In genomic region chr6:135419162-135419561, GRCh38 we compare ENCODE assay signal across 24 cellular contexts.
DNase-seq lines count a peak whose midpoint lies in the region; ATAC-seq, FAIRE-seq and TF ChIP-seq lines count a peak whose summit lies in the region.
"Had no signal": no experiment of that assay in that cellular context is flagged by ENCODE, and none has a peak within 500 bp of the region (broad histone marks: within the 10 kb centered on the region; RNA-seq: fewer than 3 reads in every experiment).

No MANE protein-coding gene starts in this region.

- TF ChIP-seq CTCF in bronchial epithelial cell (IDR thresholded peaks at IDR 0.05; ENCODE audit: insufficient read depth, low read length, severe bottlenecking), result no peak
- no peak for TF ChIP-seq CTCF in chondrocyte (IDR thresholded peaks at IDR 0.05)
- no peak for TF ChIP-seq CTCF in activated CD8-positive, alpha-beta T cell treated with anti-CD3 and anti-CD28 coated beads for 36 hours (IDR thresholded peaks at IDR 0.05)

- H3K27me3 Mint-ChIP-seq in chondrocyte (ENCODE audit: low read depth), result no peaks in the 10 kb centered on the region
- H3K27me3 Mint-ChIP-seq in activated CD8-positive, alpha-beta T cell treated with anti-CD3 and anti-CD28 coated beads for 36 hours, result no peaks in the 10 kb centered on the region

- no peak overlapping the region for H3K27ac Mint-ChIP-seq in chondrocyte (ENCODE audit: unreplicated experiment)
- H3K27ac Mint-ChIP-seq in activated CD8-positive, alpha-beta T cell treated with anti-CD3 and anti-CD28 coated beads for 36 hours, result no peak overlapping the region

- H3K9me3 Mint-ChIP-seq in chondrocyte (ENCODE audit: low read depth), result no peaks in the 10 kb centered on the region
- H3K9me3 Mint-ChIP-seq in activated CD8-positive, alpha-beta T cell treated with anti-CD3 and anti-CD28 coated beads for 36 hours, result no peaks in the 10 kb centered on the region

- CTCF ChIA-PET in activated CD8-positive, alpha-beta T cell treated with anti-CD3 and anti-CD28 coated beads for 36 hours (lab: Charles Lee), result interaction anchor here (1.1 to 1.3 kb wide), 2 partner anchors 15 to 20 kb away, joined by 3 read pairs; no protein-coding TSS in a partner anchor

- no peak overlapping the region for H3K4me3 Mint-ChIP-seq in chondrocyte (ENCODE audit: unreplicated experiment)
- no peak overlapping the region for H3K4me3 Mint-ChIP-seq in activated CD8-positive, alpha-beta T cell treated with anti-CD3 and anti-CD28 coated beads for 36 hours

- no peak for FAIRE-seq in bronchial epithelial cell (lab: Jason Lieb, UNC)
- FAIRE-seq: GM12892 had no signal

- no peak overlapping the region for H3K4me3 ChIP-seq in bronchial epithelial cell (ENCODE audit: low read depth, low read length)
- H3K4me3 ChIP-seq: coronary artery, transverse colon had no signal

- DNase-seq in AG20443 (ENCODE audit: low spot score) (peak; percentile 7), LHCN-M2 (ENCODE audit: low read depth) (peak; percentile 42), bronchial epithelial cell (ENCODE audit: low read depth) (peak; percentile 20), hepatic stellate cell (ENCODE audit: low spot score) (peak; percentile 9), NCI-H1436 treated with DMSO at 0.1 percent for 48 hours (lab: John Stamatoyannopoulos, UW) (no peak), chondrocyte (ENCODE audit: low spot score) (no peak), activated gamma-delta T cell (lab: John Stamatoyannopoulos, UW) (no peak)
- no peak for DNase-seq in activated CD8-positive, alpha-beta T cell treated with anti-CD3 and anti-CD28 coated beads for 36 hours
- DNase-seq: ACHN; activated CD4-positive, alpha-beta T cell treated with anti-CD3 and anti-CD28 coated beads for 4 hours; activated effector memory CD4-positive, alpha-beta T cell treated with anti-CD3 and anti-CD28 coated beads, Interleukin-2, amount 50 U/mL, for 16 hours; Caco-2; left ventricle myocardium superior; NCI-H1694; NCI-H82; nucleus accumbens; right cardiac atrium; stimulated activated naive CD4-positive, alpha-beta T cell; T-helper 9 cell; transverse colon had no signal

- POLR2A ChIA-PET in activated CD8-positive, alpha-beta T cell treated with anti-CD3 and anti-CD28 coated beads for 36 hours (lab: Charles Lee), result interaction anchor here (0.5 to 1.1 kb wide), 2 partner anchors 9 to 392 kb away, joined by 3 to 4 read pairs; no protein-coding TSS in a partner anchor

- H3K27me3 ChIP-seq in bronchial epithelial cell (ENCODE audit: control insufficient read depth, insufficient read depth, low read length), result no peaks in the 10 kb centered on the region
- H3K27me3 ChIP-seq: transverse colon had no signal

- H3K36me3 Mint-ChIP-seq in chondrocyte (ENCODE audit: low read depth), result peaks cover 6% of the 10 kb centered on the region
- H3K36me3 Mint-ChIP-seq in activated CD8-positive, alpha-beta T cell treated with anti-CD3 and anti-CD28 coated beads for 36 hours (ENCODE audit: low read depth), result no peaks in the 10 kb centered on the region

- H3K36me3 ChIP-seq in bronchial epithelial cell (ENCODE audit: control insufficient read depth, insufficient read depth, low read length), result no peaks in the 10 kb centered on the region
- H3K36me3 ChIP-seq: transverse colon had no signal

- ATAC-seq in activated CD8-positive, alpha-beta T cell treated with anti-CD3 and anti-CD28 coated beads for 36 hours, result no peak
- ATAC-seq: HCT116, left ventricle myocardium superior, Panc1, right cardiac atrium had no signal

- intact Hi-C loops in activated CD8-positive, alpha-beta T cell treated with anti-CD3 and anti-CD28 coated beads for 36 hours (cut with micrococcal nuclease), result no loop called here

- no peaks in the 10 kb centered on the region for H3K4me1 Mint-ChIP-seq in chondrocyte (ENCODE audit: low read depth)
- H3K4me1 Mint-ChIP-seq in activated CD8-positive, alpha-beta T cell treated with anti-CD3 and anti-CD28 coated beads for 36 hours (ENCODE audit: low read depth), result peaks cover 2% of the 10 kb centered on the region

Comparison
In these comparisons a context has a peak if more than half of its experiments do, and no peak if none do; other contexts are left out.
1. DNase-seq: peak in AG20443 (single experiment), LHCN-M2 (single experiment), bronchial epithelial cell (single experiment) and hepatic stellate cell (single experiment); none in NCI-H1436 treated with DMSO at 0.1 percent for 48 hours (single experiment), chondrocyte (single experiment), activated gamma-delta T cell (single experiment) and activated CD8-positive, alpha-beta T cell treated with anti-CD3 and anti-CD28 coated beads for 36 hours (single experiment).